In genomic region chr3:99366663-99367429, GRCh38 we compare ENCODE assay signal across 16 cellular contexts.
DNase-seq lines count a peak whose midpoint lies in the region; ATAC-seq and TF ChIP-seq lines count a peak whose summit lies in the region.
"Had no signal": no experiment of that assay in that cellular context is flagged by ENCODE, and none has a peak within 500 bp of the region (broad histone marks: within the 10 kb centered on the region; RNA-seq: fewer than 3 reads in every experiment).

No MANE protein-coding gene starts in this region.

- H3K4me3 Mint-ChIP-seq in activated naive CD4-positive, alpha-beta T cell treated with anti-CD3 and anti-CD28 coated beads, Interleukin-2, amount 10 ng/mL, durations not matched to agents 7 days and 5 days, result no peak overlapping the region
- H3K4me3 Mint-ChIP-seq: activated B cell treated with CpG ODN at 0.5 μM for 24 hours; central memory CD8-positive, alpha-beta T cell; immature natural killer cell had no signal

- peak overlapping the region; percentile 16 for H3K27ac Mint-ChIP-seq in activated naive CD4-positive, alpha-beta T cell treated with anti-CD3 and anti-CD28 coated beads, Interleukin-2, amount 10 ng/mL, durations not matched to agents 7 days and 5 days
- H3K27ac Mint-ChIP-seq in activated naive CD4-positive, alpha-beta T cell treated with anti-CD3 and anti-CD28 coated beads, Interleukin-2, amount 50 U/mL, for 72 hours, result no peak overlapping the region
- H3K27ac Mint-ChIP-seq: activated B cell treated with CpG ODN at 0.5 μM for 24 hours, immature natural killer cell had no signal

- TF ChIP-seq CTCF in epithelial cell of esophagus (IDR thresholded peaks at IDR 0.05; ENCODE audit: insufficient read depth, low read depth, low read length, missing control alignments) (no peak), upper lobe of right lung (IDR thresholded peaks at IDR 0.05) (no peak)

- H3K9ac ChIP-seq in NT2/D1 (ENCODE audit: insufficient read length, low read depth), result no peak overlapping the region

- DNase-seq in activated naive CD4-positive, alpha-beta T cell treated with anti-CD3 and anti-CD28 coated beads, Interleukin-2, amount 10 ng/mL, durations not matched to agents 7 days and 5 days, result no peak
- no peak for DNase-seq in activated naive CD4-positive, alpha-beta T cell treated with anti-CD3 and anti-CD28 coated beads, Interleukin-2, amount 50 U/mL, for 72 hours (ENCODE audit: low spot score in 2 of 2)
- DNase-seq in NT2/D1 (ENCODE audit: low read depth, low spot score), result peak; percentile 44
- peak; percentile 15 for DNase-seq in epithelial cell of esophagus (ENCODE audit: low read depth)
- DNase-seq in upper lobe of right lung, result no peak
- no peak for DNase-seq in epidermal melanocyte (ENCODE audit: insufficient read length, low spot score)
- no peak for DNase-seq in NCI-H1417 treated with DMSO at 0.1 percent for 48 hours (lab: John Stamatoyannopoulos, UW)
- no peak for DNase-seq in UCSD-AML1 (lab: John Stamatoyannopoulos, UW; ENCODE audit: unreplicated experiment)
- DNase-seq: activated B cell treated with CpG ODN at 0.5 μM for 24 hours, immature natural killer cell, NCI-H146, NCI-H774, thyroid gland had no signal

- H3K27me3 ChIP-seq in NT2/D1 (ENCODE audit: insufficient read depth, insufficient read length) (no peaks in the 10 kb centered on the region), upper lobe of right lung (no peaks in the 10 kb centered on the region)
- H3K27me3 ChIP-seq: thyroid gland had no signal

- no peaks in the 10 kb centered on the region for H3K4me1 ChIP-seq in NT2/D1 (ENCODE audit: insufficient read depth, insufficient read length)
- H3K4me1 ChIP-seq in upper lobe of right lung, result no peaks in the 10 kb centered on the region
- H3K4me1 ChIP-seq: Caco-2, thyroid gland had no signal

- peaks cover 2% of the 10 kb centered on the region for H3K9me3 Mint-ChIP-seq in activated naive CD4-positive, alpha-beta T cell treated with anti-CD3 and anti-CD28 coated beads, Interleukin-2, amount 10 ng/mL, durations not matched to agents 7 days and 5 days
- peaks cover 3 to 10% of the 10 kb centered on the region in 2 donors for H3K9me3 Mint-ChIP-seq in activated naive CD4-positive, alpha-beta T cell treated with anti-CD3 and anti-CD28 coated beads, Interleukin-2, amount 50 U/mL, for 72 hours

- H3K36me3 Mint-ChIP-seq in activated naive CD4-positive, alpha-beta T cell treated with anti-CD3 and anti-CD28 coated beads, Interleukin-2, amount 10 ng/mL, durations not matched to agents 7 days and 5 days, result no peaks in the 10 kb centered on the region
- H3K36me3 Mint-ChIP-seq in activated naive CD4-positive, alpha-beta T cell treated with anti-CD3 and anti-CD28 coated beads, Interleukin-2, amount 50 U/mL, for 72 hours, result no peaks in the 10 kb centered on the region
- H3K36me3 Mint-ChIP-seq: immature natural killer cell had no signal

- CTCF ChIA-PET in activated naive CD4-positive, alpha-beta T cell treated with anti-CD3 and anti-CD28 coated beads, Interleukin-2, amount 10 ng/mL, durations not matched to agents 7 days and 5 days (lab: Charles Lee), result no interaction called here

- intact Hi-C loops in upper lobe of right lung (cut with DNase I), result no loop called here

- H3K27me3 Mint-ChIP-seq in activated naive CD4-positive, alpha-beta T cell treated with anti-CD3 and anti-CD28 coated beads, Interleukin-2, amount 10 ng/mL, durations not matched to agents 7 days and 5 days, result no peaks in the 10 kb centered on the region
- H3K27me3 Mint-ChIP-seq: activated B cell treated with CpG ODN at 0.5 μM for 24 hours; central memory CD8-positive, alpha-beta T cell had no signal

- H3K9me3 ChIP-seq in NT2/D1 (ENCODE audit: insufficient read depth, low read length), result no peaks in the 10 kb centered on the region
- H3K9me3 ChIP-seq in upper lobe of right lung, result no peaks in the 10 kb centered on the region
- H3K9me3 ChIP-seq: Caco-2, thyroid gland had no signal

- H3K4me1 Mint-ChIP-seq in activated naive CD4-positive, alpha-beta T cell treated with anti-CD3 and anti-CD28 coated beads, Interleukin-2, amount 10 ng/mL, durations not matched to agents 7 days and 5 days, result no peaks in the 10 kb centered on the region
- H3K4me1 Mint-ChIP-seq: activated B cell treated with CpG ODN at 0.5 μM for 24 hours; central memory CD8-positive, alpha-beta T cell; immature natural killer cell had no signal

- no peak for ATAC-seq in activated naive CD4-positive, alpha-beta T cell treated with anti-CD3 and anti-CD28 coated beads, Interleukin-2, amount 50 U/mL, for 72 hours
- ATAC-seq in upper lobe of right lung, result peak; percentile 54

- H3K36me3 ChIP-seq in NT2/D1 (ENCODE audit: insufficient read depth, insufficient read length, low read length), result no peaks in the 10 kb centered on the region
- no peaks in the 10 kb centered on the region for H3K36me3 ChIP-seq in upper lobe of right lung
- H3K36me3 ChIP-seq: thyroid gland had no signal

- H3K4me3 ChIP-seq in NT2/D1 (ENCODE audit: insufficient read length, low read depth) (no peak overlapping the region), epithelial cell of esophagus (ENCODE audit: low read length) (no peak overlapping the region), upper lobe of right lung (no peak overlapping the region)
- H3K4me3 ChIP-seq: SK-N-MC, thyroid gland had no signal

- no peak overlapping the region for H3K27ac ChIP-seq in upper lobe of right lung
- H3K27ac ChIP-seq: SK-N-MC, thyroid gland had no signal

Comparison
In these comparisons a context has a peak if more than half of its experiments do, and no peak if none do; other contexts are left out.
1. DNase-seq: peak in NT2/D1 (single experiment) and epithelial cell of esophagus (single experiment); none in activated naive CD4-positive, alpha-beta T cell treated with anti-CD3 and anti-CD28 coated beads, Interleukin-2, amount 10 ng/mL, durations not matched to agents 7 days and 5 days (single experiment), activated naive CD4-positive, alpha-beta T cell treated with anti-CD3 and anti-CD28 coated beads, Interleukin-2, amount 50 U/mL, for 72 hours (0 of 2), upper lobe of right lung (single experiment), epidermal melanocyte (single experiment), NCI-H1417 treated with DMSO at 0.1 percent for 48 hours (single experiment) and UCSD-AML1 (single experiment).